ENCODE assay signal across 27 cellular contexts in the genomic region with DNA sequence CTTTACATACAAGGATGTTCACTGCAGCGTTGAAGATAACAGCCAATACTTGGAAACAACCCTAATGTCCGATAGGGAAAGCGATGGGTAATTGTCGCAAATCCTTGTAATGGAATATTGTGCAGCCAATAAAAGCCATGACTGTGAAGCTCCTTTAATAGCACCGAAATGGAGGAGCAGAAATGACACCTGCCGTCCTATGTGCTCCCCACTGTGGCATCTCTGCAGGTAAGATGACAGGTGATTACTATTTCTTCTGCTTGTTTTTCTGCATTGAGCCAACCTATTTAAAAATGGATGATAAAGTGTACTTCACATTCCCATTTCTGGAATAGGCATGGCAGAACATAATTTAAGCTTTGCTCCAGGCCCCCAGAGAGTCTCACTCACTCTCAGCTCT.
"Had no signal": no experiment of that assay in that cellular context is flagged by ENCODE, and none has a peak within 500 bp of the region (broad histone marks: within the 10 kb centered on the region; RNA-seq: fewer than 3 reads in every experiment).

No MANE protein-coding gene starts in this region.

- H3K4me1 ChIP-seq: ascending aorta, breast epithelium, colonic mucosa, esophagus squamous epithelium, gastroesophageal sphincter had no signal

- H3K27me3 ChIP-seq: ascending aorta, cardiac muscle cell, colonic mucosa had no signal

- DNase-seq: activated CD4-positive, alpha-beta T cell treated with anti-CD3 and anti-CD28 coated beads for 4 hours; activated CD4-positive, alpha-beta T cell treated with anti-CD3 and anti-CD28 coated beads, Interleukin-2, amount 50 U/mL, for 1 hour; activated CD4-positive, alpha-beta T cell treated with anti-CD3 and anti-CD28 coated beads, Interleukin-2, amount 50 U/mL, for 48 hours; activated CD4-positive, CD25-positive, alpha-beta regulatory T cell; activated CD4-positive, CD25-positive, alpha-beta regulatory T cell treated with anti-CD3 and anti-CD28 coated beads, Interleukin-2, amount 50 U/mL, for 72 hours; activated CD8-positive, alpha-beta memory T cell treated with anti-CD3 and anti-CD28 coated beads, Interleukin-2, amount 50 U/mL, for 48 hours; activated CD8-positive, alpha-beta T cell treated with anti-CD3 and anti-CD28 coated beads for 36 hours; activated gamma-delta T cell; activated naive CD4-positive, alpha-beta T cell; activated naive CD4-positive, alpha-beta T cell treated with anti-CD3 and anti-CD28 coated beads, Interleukin-2, amount 10 ng/mL, durations not matched to agents 7 days and 5 days; activated naive CD8-positive, alpha-beta T cell treated with anti-CD3 and anti-CD28 coated beads, Interleukin-2, amount 10 ng/mL, durations not matched to agents 7 days and 5 days; activated T-cell treated with anti-CD3 and anti-CD28 coated beads for 4 hours; activated T-cell treated with anti-CD3 and anti-CD28 coated beads, Interleukin-2, amount 50 U/mL, for 24 hours; activated T-cell treated with anti-CD3 and anti-CD28 coated beads, Interleukin-2, amount 50 U/mL, for 72 hours; central memory CD4-positive, alpha-beta T cell; cerebellar nuclear complex; colonic mucosa; effector CD8-positive, alpha-beta T cell; esophagus squamous epithelium; foreskin melanocyte; T-helper 2 cell had no signal

- H3K27ac ChIP-seq: ascending aorta, breast epithelium, cardiac muscle cell, colonic mucosa, epithelial cell of prostate, esophagus squamous epithelium, gastroesophageal sphincter had no signal

- H3K9me3 ChIP-seq: colonic mucosa, esophagus squamous epithelium had no signal

- H3K36me3 ChIP-seq: ascending aorta, breast epithelium, cardiac muscle cell, colonic mucosa, esophagus squamous epithelium, gastroesophageal sphincter had no signal

- H3K4me3 ChIP-seq: ascending aorta, breast epithelium, cardiac muscle cell, colonic mucosa, esophagus squamous epithelium, gastroesophageal sphincter had no signal

- ATAC-seq: activated CD8-positive, alpha-beta T cell treated with anti-CD3 and anti-CD28 coated beads for 36 hours; activated naive CD4-positive, alpha-beta T cell treated with anti-CD3 and anti-CD28 coated beads, Interleukin-2, amount 50 U/mL, for 72 hours; activated T-cell treated with anti-CD3 and anti-CD28 coated beads, Interleukin-2, amount 50 U/mL, for 72 hours; gastroesophageal sphincter had no signal
